ENCODE assay signal across 23 cellular contexts in the genomic region with DNA sequence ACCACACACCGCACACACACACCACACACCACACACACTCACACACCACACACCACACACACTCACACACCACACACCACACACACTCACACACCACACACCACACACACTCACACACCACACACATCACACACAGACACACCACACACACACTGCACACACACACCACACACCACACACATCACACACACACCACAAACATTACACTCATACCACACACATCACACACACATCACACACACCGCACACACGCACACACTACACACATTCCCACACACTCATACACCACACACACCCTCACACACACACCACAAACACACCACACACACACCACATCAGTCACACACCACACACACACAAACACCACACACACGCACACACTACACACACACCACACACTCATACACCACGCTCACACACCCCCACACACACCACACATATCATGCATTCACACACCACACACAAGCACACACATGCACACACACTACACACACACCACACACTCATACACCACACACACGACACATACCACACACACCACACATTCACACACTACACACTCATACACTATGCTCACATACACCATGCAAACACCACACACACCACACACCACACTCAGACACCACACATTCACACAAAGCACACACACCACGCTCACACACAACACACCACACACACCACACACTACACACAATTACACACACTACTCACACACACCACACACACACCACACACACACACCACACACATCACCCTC. TPM values are rescaled to one million over a fixed set of nuclear protein-coding genes. Genes with fewer than 3 reads are reported as not detected.
DNase-seq lines count a peak whose midpoint lies in the region; ATAC-seq, FAIRE-seq and TF ChIP-seq lines count a peak whose summit lies in the region.
"Had no signal": no experiment of that assay in that cellular context is flagged by ENCODE, and none has a peak within 500 bp of the region (broad histone marks: within the 10 kb centered on the region; RNA-seq: fewer than 3 reads in every experiment).

No MANE protein-coding gene starts in this region.

- TF ChIP-seq RAD21 in IMR-90 (IDR thresholded peaks at IDR 0.05; ENCODE audit: low read length) = no peak

- H3K79me1 ChIP-seq in IMR-90 (ENCODE audit: low read depth in 1 of 2, low read length in 2 of 2) = no peaks in the 10 kb centered on the region
- H3K79me1 ChIP-seq in trophoblast cell (ENCODE audit: low read length) = no peaks in the 10 kb centered on the region

- H2BK12ac ChIP-seq in trophoblast cell (ENCODE audit: low read length) = no peak overlapping the region

- H3K27ac Mint-ChIP-seq in mesothelial cell of epicardium = no peak overlapping the region

- no peak overlapping the region for H4K5ac ChIP-seq in IMR-90 (ENCODE audit: low read depth, low read length)

- TF ChIP-seq POLR2A in GM12891 (IDR thresholded peaks at IDR 0.05; ENCODE audit: low read depth, low read length) (no peak), IMR-90 (IDR thresholded peaks at IDR 0.05; ENCODE audit: low read depth, low read length) (no peak)

- H3K36me3 Mint-ChIP-seq in mesothelial cell of epicardium = no peaks in the 10 kb centered on the region

- H3K4me3 ChIP-seq in IMR-90 (ENCODE audit: insufficient read depth, low read depth, low read length) (no peak overlapping the region), coronary artery (no peak overlapping the region), trophoblast cell (ENCODE audit: low read depth, low read length) (peak overlapping the region; percentile 50), MM.1S (ENCODE audit: low read length) (no peak overlapping the region)
- H3K4me3 ChIP-seq: PC-9, SJCRH30 had no signal

- CTCF ChIA-PET in IMR-90 (lab: Yijun Ruan, JAX) = no interaction called here

- no peaks in the 10 kb centered on the region for H3K9me2 ChIP-seq in MM.1S (replicated peaks; ENCODE audit: insufficient read depth, low read length)

- no peak overlapping the region for H2BK120ac ChIP-seq in IMR-90 (ENCODE audit: low read depth, low read length)
- no peak overlapping the region for H2BK120ac ChIP-seq in trophoblast cell (ENCODE audit: insufficient read depth, low read length, poor library complexity)

- H3K4me1 ChIP-seq in IMR-90 (ENCODE audit: control insufficient read depth, insufficient read depth, low read length) = no peaks in the 10 kb centered on the region
- peaks cover 5 to 6% of the 10 kb centered on the region in 2 experiments for H3K4me1 ChIP-seq in trophoblast cell (ENCODE audit: control insufficient read depth in 1 of 2, insufficient read depth in 2 of 2, low read length in 2 of 2)
- no peaks in the 10 kb centered on the region for H3K4me1 ChIP-seq in MM.1S (ENCODE audit: low read length)
- H3K4me1 ChIP-seq: SJCRH30 had no signal

- H3K9me1 ChIP-seq in IMR-90 (ENCODE audit: insufficient read depth, low read length) = peaks cover 6% of the 10 kb centered on the region; the same call in 1 of the 2 replicates

- peaks cover 11% of the 10 kb centered on the region for H3K9me3 Mint-ChIP-seq in mesothelial cell of epicardium

- no peak overlapping the region; the same call in 1 of the 2 replicates for H2BK20ac ChIP-seq in IMR-90 (ENCODE audit: low read depth, low read length)

- H3K9ac ChIP-seq in IMR-90 (ENCODE audit: low read depth, low read length) = no peak overlapping the region
- no peak overlapping the region for H3K9ac ChIP-seq in trophoblast cell (ENCODE audit: low read length)
- H3K9ac ChIP-seq in MM.1S (ENCODE audit: low read length) = no peak overlapping the region

- TF ChIP-seq CTCF in IMR-90 (conservative IDR thresholded peaks at IDR 0.05; ENCODE audit: low read depth, low read length) (no peak), coronary artery (IDR thresholded peaks at IDR 0.05) (no peak), mesothelial cell of epicardium (IDR thresholded peaks at IDR 0.05; ENCODE audit: unreplicated experiment) (no peak), MM.1S (IDR thresholded peaks at IDR 0.05; ENCODE audit: low read length) (no peak)

- BruUV-seq in IMR-90 (replicated peaks; lab: Mats Ljungman, UMichigan) = no TSS peak

- peaks cover 15% of the 10 kb centered on the region for H3K4me1 Mint-ChIP-seq in mesothelial cell of epicardium

- H3K4me3 Mint-ChIP-seq in mesothelial cell of epicardium = no peak overlapping the region

- H3K27me3 ChIP-seq in IMR-90 (ENCODE audit: control insufficient read depth, insufficient read depth, low read length) (peaks cover 25% of the 10 kb centered on the region), trophoblast cell (ENCODE audit: insufficient read depth, low read length) (peaks cover 20% of the 10 kb centered on the region), MM.1S (replicated peaks; ENCODE audit: insufficient read depth, low read length) (no peaks in the 10 kb centered on the region)
- H3K27me3 ChIP-seq: SJCRH30 had no signal

- H3K4me2 ChIP-seq in IMR-90 (ENCODE audit: low read depth, low read length) = no peak overlapping the region
- no peak overlapping the region for H3K4me2 ChIP-seq in trophoblast cell (ENCODE audit: low read length)
- no peak overlapping the region for H3K4me2 ChIP-seq in MM.1S (ENCODE audit: low read depth, low read length)
- H3K4me2 ChIP-seq: PC-9 had no signal

- H3K14ac ChIP-seq in IMR-90 (replicated peaks; ENCODE audit: low read depth, low read length) = no peak overlapping the region
- H3K14ac ChIP-seq in trophoblast cell (ENCODE audit: low read length) = no peak overlapping the region

- peaks cover 65% of the 10 kb centered on the region for H3K27me3 Mint-ChIP-seq in mesothelial cell of epicardium (ENCODE audit: low read depth)

- no peak overlapping the region for H3K56ac ChIP-seq in IMR-90 (ENCODE audit: extremely low read depth, insufficient read depth, low read length)

- ATAC-seq in IMR-90 (ENCODE audit: low read depth) (no peak), GM19467 (IDR thresholded peaks at IDR 0.05; ENCODE audit: unreplicated experiment) (no peak)
- ATAC-seq: Right ventricle myocardium inferior had no signal

- H2AK5ac ChIP-seq in IMR-90 (ENCODE audit: low read depth, low read length) (no peak overlapping the region), trophoblast cell (ENCODE audit: low read length) (no peak overlapping the region)

- H3K9me3 ChIP-seq in IMR-90 (ENCODE audit: control insufficient read depth, insufficient read depth, low read length) = no peaks in the 10 kb centered on the region
- H3K9me3 ChIP-seq in trophoblast cell (ENCODE audit: insufficient read depth, low read depth, low read length) = peaks cover 19% of the 10 kb centered on the region
- no peaks in the 10 kb centered on the region for H3K9me3 ChIP-seq in MM.1S (replicated peaks; ENCODE audit: insufficient read depth, low read length)
- H3K9me3 ChIP-seq: SJCRH30 had no signal

- DNase-seq in GM12891 (ENCODE audit: insufficient read length, low spot score) (no peak), IMR-90 (no peak), coronary artery (ENCODE audit: low spot score) (peak; percentile 2), trophoblast cell (no peak), mesothelial cell of epicardium (ENCODE audit: low spot score in 2 of 2, unreplicated experiment in 2 of 2) (no peak), MM.1S (no peak)
- DNase-seq: Calu3; DMS79 treated with DMSO at 0.1 percent for 48 hours; GF-D8; Karpas-422; NCI-H1105; NCI-H1436 treated with DMSO at 0.1 percent for 48 hours; NCI-H1930; NCI-H2107; NCI-H524; NCI-H774; NK-92 treated with Interleukin-12 subunit alpha and Interleukin-12 subunit beta, amount 100 ng/mL, for 24 hours; PC-9; SJCRH30 had no signal

- FAIRE-seq in GM12891 (lab: Jason Lieb, UNC) = peak; percentile 89
- FAIRE-seq: GM19239 had no signal

- peaks cover 11% of the 10 kb centered on the region for H3F3A ChIP-seq in MM.1S (ENCODE audit: insufficient read depth, low read length)

- dilution Hi-C loops in IMR-90 (cut with HindIII; ENCODE audit: low sequenced_read_pairs, unreplicated experiment) = no loop called here

- H2AK9ac ChIP-seq in IMR-90 (replicated peaks; ENCODE audit: low read depth, low read length, poor library complexity) = peak overlapping the region; percentile 24

- POLR2A ChIA-PET in IMR-90 (lab: Charles Lee; ENCODE audit: unreplicated experiment) = no interaction called here

- no peak overlapping the region for H3K23ac ChIP-seq in IMR-90 (ENCODE audit: low read depth, low read length)
- peak overlapping the region; percentile 41 for H3K23ac ChIP-seq in trophoblast cell (ENCODE audit: low read length)

- no peak overlapping the region for H4K12ac ChIP-seq in trophoblast cell (ENCODE audit: low read depth, low read length)

- no peak overlapping the region for H2AFZ ChIP-seq in IMR-90 (replicated peaks; ENCODE audit: low read length, poor library complexity)
- H2AFZ ChIP-seq in trophoblast cell (ENCODE audit: insufficient read depth, low read length, poor library complexity) = no peak overlapping the region
- no peak overlapping the region for H2AFZ ChIP-seq in MM.1S (ENCODE audit: low read length)
- H2AFZ ChIP-seq: PC-9 had no signal

- H3K4ac ChIP-seq in IMR-90 (ENCODE audit: low read depth, low read length) = no peak overlapping the region
- H3K4ac ChIP-seq in trophoblast cell (ENCODE audit: low read depth, low read length) = no peak overlapping the region

- H2BK15ac ChIP-seq in IMR-90 (ENCODE audit: low read depth, low read length) = no peak overlapping the region

- H4K20me1 ChIP-seq in IMR-90 (ENCODE audit: insufficient read depth, low read length) = peaks cover 7% of the 10 kb centered on the region; the same call in 1 of the 2 replicates
- H4K20me1 ChIP-seq in MM.1S (ENCODE audit: insufficient read depth, low read length) = no peaks in the 10 kb centered on the region

- H3K27ac ChIP-seq in IMR-90 (ENCODE audit: insufficient read depth, low read length) = no peak overlapping the region
- no peak overlapping the region for H3K27ac ChIP-seq in coronary artery
- no peak overlapping the region for H3K27ac ChIP-seq in trophoblast cell (ENCODE audit: low read depth, low read length)
- H3K27ac ChIP-seq in MM.1S (ENCODE audit: low read length) = no peak overlapping the region
- H3K27ac ChIP-seq: PC-9, SJCRH30 had no signal

- 96 to 100% methylated on average over 2 to 5 of the region's 7 CpGs for WGBS in IMR-90 (ENCODE audit: extremely low coverage in 2 of 2, insufficient read length in 1 of 2), 2 experiments
- WGBS in trophoblast cell (ENCODE audit: extremely low coverage, insufficient coverage, insufficient read length) = 100% methylated on average over 6 of the region's 7 CpGs

- peak overlapping the region; percentile 93 for H2BK5ac ChIP-seq in IMR-90 (ENCODE audit: low read depth, low read length, poor library complexity, severe bottlenecking)
- H2BK5ac ChIP-seq in trophoblast cell (ENCODE audit: low read depth, low read length, poor library complexity) = no peak overlapping the region

- in situ Hi-C loops in IMR-90 (cut with MboI; ENCODE audit: low sequenced_read_pairs) = no loop called here

- no peaks in the 10 kb centered on the region for H3K79me2 ChIP-seq in trophoblast cell (ENCODE audit: control insufficient read depth, insufficient read depth, low read length, poor library complexity)
- H3K79me2 ChIP-seq in MM.1S (ENCODE audit: low read length) = peaks cover 39% of the 10 kb centered on the region

- no peak overlapping the region for H3K18ac ChIP-seq in IMR-90 (ENCODE audit: low read depth, low read length)
- H3K18ac ChIP-seq in trophoblast cell (ENCODE audit: low read length) = no peak overlapping the region

- intact Hi-C loops in IMR-90 (cut with micrococcal nuclease) = no loop called here

- H3K36me3 ChIP-seq in IMR-90 (ENCODE audit: control insufficient read depth, insufficient read depth, low read length) (no peaks in the 10 kb centered on the region), trophoblast cell (ENCODE audit: control insufficient read depth in 1 of 2, insufficient read depth in 2 of 2, low read length in 2 of 2) (no peaks in the 10 kb centered on the region), MM.1S (replicated peaks; ENCODE audit: insufficient read depth, low read length) (0 out of 2 replicates have a peak, but pooled peaks cover 3% of the 10 kb centered on the region)
- H3K36me3 ChIP-seq: SJCRH30 had no signal

- H4K8ac ChIP-seq in IMR-90 (ENCODE audit: low read depth in 2 of 2, low read length in 2 of 2) (no peak overlapping the region), trophoblast cell (ENCODE audit: low read depth, low read length) (no peak overlapping the region)

- no peak overlapping the region for H4K91ac ChIP-seq in IMR-90 (ENCODE audit: insufficient read depth, low read depth, low read length)
- no peak overlapping the region for H4K91ac ChIP-seq in trophoblast cell (ENCODE audit: low read depth, low read length)

RNA-seq across cellular contexts. Expression of gene UBE2QL1, which starts 1.1 kb away (rescaled TPM):
- 0.13 TPM for polyA plus RNA-seq in GM12891 (2012; ENCODE audit: low read depth, missing spikeins)
- total RNA-seq in IMR-90 (2012; rRNA removed) = not detected in 2 replicates
- polyA plus RNA-seq in IMR-90 (2012; rRNA removed) = not detected in 2 replicates
- 0.04 TPM in 1 of 2 replicates, not detected in the other for polyA plus RNA-seq in IMR-90 (2012; cell fraction: cytosol; rRNA removed)
- polyA plus RNA-seq in IMR-90 (2012; cell fraction: nucleus; rRNA removed; ENCODE audit: low replicate concordance) = not detected in 2 replicates
- 2.9 and 3.1 TPM in 2 replicates for polyA plus RNA-seq in trophoblast cell (2013)
- total RNA-seq in mesothelial cell of epicardium = 3.9 to 4.4 TPM (median 4.2 TPM) in 3 replicates
- total RNA-seq: Calu3, PC-9 had no signal
- polyA plus RNA-seq: BJ had no signal
